10 cellular contexts compared by ENCODE assay signal in the genomic region with DNA sequence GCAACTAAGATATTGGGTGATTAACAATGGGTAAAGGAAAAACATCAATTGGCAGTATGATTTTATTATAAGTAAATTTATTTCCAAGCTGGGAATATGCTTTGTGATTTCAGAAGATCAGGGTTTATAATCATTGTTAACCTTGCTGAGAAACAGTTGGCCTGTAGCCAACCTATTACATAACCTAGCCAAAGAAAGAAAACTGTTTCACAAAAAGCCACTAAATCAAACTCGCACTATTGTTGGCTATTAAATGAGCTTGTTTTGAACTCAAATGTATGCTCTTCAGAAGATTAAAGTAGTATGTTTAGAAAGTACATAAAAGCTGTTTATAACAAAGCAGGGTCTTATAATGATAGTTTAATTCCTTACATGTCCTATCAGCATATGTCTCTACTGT.
DNase-seq lines count a peak whose midpoint lies in the region; ATAC-seq, FAIRE-seq and TF ChIP-seq lines count a peak whose summit lies in the region.
"Had no signal": no experiment of that assay in that cellular context is flagged by ENCODE, and none has a peak within 500 bp of the region (broad histone marks: within the 10 kb centered on the region; RNA-seq: fewer than 3 reads in every experiment).

No MANE protein-coding gene starts in this region.

- H4K20me1 ChIP-seq in GM23338 (replicated peaks; ENCODE audit: insufficient read depth): no peaks in the 10 kb centered on the region

- H3K27me3 Mint-ChIP-seq in brain: no peaks in the 10 kb centered on the region
- H3K27me3 Mint-ChIP-seq in T-helper 2 cell treated with Interferon-gamma antibody and Interleukin-4, amounts not matched to agents 5 μg/mL and 100 μg/mL, for 36 hours (ENCODE audit: low read depth): peaks cover 21% of the 10 kb centered on the region
- H3K27me3 Mint-ChIP-seq in GM23338 (ENCODE audit: insufficient read depth, low read depth, poor library complexity): no peaks in the 10 kb centered on the region

- peak overlapping the region in 3 of 5 experiments; percentile 29 to 83 (median 77) for H3K27ac Mint-ChIP-seq in brain
- H3K27ac Mint-ChIP-seq in T-helper 2 cell treated with Interferon-gamma antibody and Interleukin-4, amounts not matched to agents 5 μg/mL and 100 μg/mL, for 36 hours: no peak overlapping the region
- H3K27ac Mint-ChIP-seq in GM23338: no peak overlapping the region
- H3K27ac Mint-ChIP-seq: activated CD8-positive, alpha-beta T cell treated with anti-CD3 and anti-CD28 coated beads for 36 hours had no signal

- no peaks in the 10 kb centered on the region for H3K27me3 ChIP-seq in pancreas
- H3K27me3 ChIP-seq in gastroesophageal sphincter: no peaks in the 10 kb centered on the region
- no peaks in the 10 kb centered on the region for H3K27me3 ChIP-seq in GM23338 (ENCODE audit: insufficient read depth)

- no peaks in the 10 kb centered on the region for H3K9me2 ChIP-seq in GM23338 (ENCODE audit: insufficient read depth)

- H3K4me1 Mint-ChIP-seq in brain (peaks cover 84% of the 10 kb centered on the region), GM23338 (peaks cover 13% of the 10 kb centered on the region; the same call in 2 of the 3 replicates)
- H3K4me1 Mint-ChIP-seq in T-helper 2 cell treated with Interferon-gamma antibody and Interleukin-4, amounts not matched to agents 5 μg/mL and 100 μg/mL, for 36 hours (ENCODE audit: low read depth): no peaks in the 10 kb centered on the region

- TF ChIP-seq EP300 in gastroesophageal sphincter (IDR thresholded peaks at IDR 0.05): no peak

- peak overlapping the region in 1 of 4 donors; percentile 3 for H3K27ac ChIP-seq in pancreas
- peak overlapping the region in 1 of 4 donors; percentile 50 for H3K27ac ChIP-seq in gastroesophageal sphincter
- no peak overlapping the region for H3K27ac ChIP-seq in GM23338 (ENCODE audit: low read depth)

- H2AFZ ChIP-seq in GM23338: no peak overlapping the region

- H3K36me3 Mint-ChIP-seq in brain: no peaks in the 10 kb centered on the region
- H3K36me3 Mint-ChIP-seq in T-helper 2 cell treated with Interferon-gamma antibody and Interleukin-4, amounts not matched to agents 5 μg/mL and 100 μg/mL, for 36 hours (ENCODE audit: low read depth): no peaks in the 10 kb centered on the region
- H3K36me3 Mint-ChIP-seq in GM23338 (ENCODE audit: low read depth): no peaks in the 10 kb centered on the region

- H3K36me3 ChIP-seq in pancreas: no peaks in the 10 kb centered on the region
- no peaks in the 10 kb centered on the region for H3K36me3 ChIP-seq in gastroesophageal sphincter
- H3K36me3 ChIP-seq in GM23338 (ENCODE audit: insufficient read depth): no peaks in the 10 kb centered on the region

- H3K4me2 ChIP-seq in GM23338: no peak overlapping the region

- DNase-seq in NCI-H1694 treated with DMSO at 0.1 percent for 48 hours (lab: John Stamatoyannopoulos, UW) (peak; percentile 35), pancreas (peak in 1 of 6 donors; percentile 15), GM23338 (ENCODE audit: low spot score) (no peak), GM19239 (ENCODE audit: insufficient read length, low spot score) (no peak)
- no peak for DNase-seq in T-helper 2 cell treated with Interferon-gamma antibody and Interleukin-4, amounts not matched to agents 5 μg/mL and 100 μg/mL, for 36 hours (ENCODE audit: low spot score)
- DNase-seq: activated CD8-positive, alpha-beta T cell treated with anti-CD3 and anti-CD28 coated beads for 36 hours; effector CD8-positive, alpha-beta T cell had no signal

- H3F3A ChIP-seq in GM23338 (replicated peaks; ENCODE audit: low read depth): no peaks in the 10 kb centered on the region

- intact Hi-C loops in pancreas (cut with DNase I): no loop called here

- H3K79me2 ChIP-seq in GM23338 (replicated peaks; ENCODE audit: insufficient read depth): no peaks in the 10 kb centered on the region

- H3K9me3 ChIP-seq in pancreas (no peaks in the 10 kb centered on the region), gastroesophageal sphincter (no peaks in the 10 kb centered on the region)

- no peak overlapping the region for H3K4me3 ChIP-seq in pancreas
- H3K4me3 ChIP-seq in gastroesophageal sphincter: no peak overlapping the region
- no peak overlapping the region for H3K4me3 ChIP-seq in GM23338

- 3 to 8% methylated on average over 1 of the region's 1 CpG for WGBS in pancreas, 2 donors
- 26 to 36% methylated on average over 1 of the region's 1 CpG for WGBS in gastroesophageal sphincter (ENCODE audit: low coverage in 1 of 2), 2 donors

- peak; percentile 75 for FAIRE-seq in pancreas (lab: Jason Lieb, UNC)
- no peak for FAIRE-seq in GM19239 (lab: Jason Lieb, UNC)

- TF ChIP-seq POLR2A in GM18505 (IDR thresholded peaks at IDR 0.05; ENCODE audit: borderline replicate concordance, extremely low read depth, insufficient read depth, insufficient read length) (no peak), gastroesophageal sphincter (IDR thresholded peaks at IDR 0.05) (no peak)

- TF ChIP-seq CTCF in brain (conservative IDR thresholded peaks at IDR 0.05) (no peak), pancreas (IDR thresholded peaks at IDR 0.05) (no peak), gastroesophageal sphincter (IDR thresholded peaks at IDR 0.05) (no peak), GM23338 (conservative IDR thresholded peaks at IDR 0.05; ENCODE audit: low read depth in 2 of 2) (no peak)

- H3K4me1 ChIP-seq in pancreas: peaks cover 14 to 19% (median 14%) of the 10 kb centered on the region in 3 donors
- H3K4me1 ChIP-seq in gastroesophageal sphincter: peaks cover 13 to 51% (median 22%) of the 10 kb centered on the region in 3 donors
- H3K4me1 ChIP-seq in GM23338 (ENCODE audit: insufficient read depth): peaks cover 8% of the 10 kb centered on the region; the same call in 1 of the 2 replicates

- ATAC-seq in GM18505 (IDR thresholded peaks at IDR 0.05; ENCODE audit: unreplicated experiment): peak; percentile 20
- peak; percentile 53 to 70 (median 64) for ATAC-seq in pancreas
- ATAC-seq in gastroesophageal sphincter: no peak
- ATAC-seq in GM23338: no peak
- ATAC-seq: activated CD8-positive, alpha-beta T cell treated with anti-CD3 and anti-CD28 coated beads for 36 hours had no signal

- H3K9me3 Mint-ChIP-seq in brain: no peaks in the 10 kb centered on the region
- no peaks in the 10 kb centered on the region for H3K9me3 Mint-ChIP-seq in T-helper 2 cell treated with Interferon-gamma antibody and Interleukin-4, amounts not matched to agents 5 μg/mL and 100 μg/mL, for 36 hours
- H3K9me3 Mint-ChIP-seq in GM23338: no peaks in the 10 kb centered on the region
- H3K9me3 Mint-ChIP-seq: activated CD8-positive, alpha-beta T cell treated with anti-CD3 and anti-CD28 coated beads for 36 hours had no signal

- H3K4me3 Mint-ChIP-seq in brain (no peak overlapping the region), GM23338 (no peak overlapping the region)
- H3K4me3 Mint-ChIP-seq in T-helper 2 cell treated with Interferon-gamma antibody and Interleukin-4, amounts not matched to agents 5 μg/mL and 100 μg/mL, for 36 hours: no peak overlapping the region
- H3K4me3 Mint-ChIP-seq: activated CD8-positive, alpha-beta T cell treated with anti-CD3 and anti-CD28 coated beads for 36 hours had no signal

TF ChIP-seq in GM23338, 12 proteins besides CTCF, POLR2A, EP300 and RAD21 (continues in another document):
- TF ChIP-seq EZH2 (IDR thresholded peaks at IDR 0.05; ENCODE audit: low read depth, unreplicated experiment) (no peak), NANOG (IDR thresholded peaks at IDR 0.05; ENCODE audit: borderline replicate concordance) (no peak), EZH2phosphoT487 (IDR thresholded peaks at IDR 0.05; ENCODE audit: unreplicated experiment) (no peak), STAT1 (IDR thresholded peaks at IDR 0.05; ENCODE audit: unreplicated experiment) (no peak), CREB1 (CRISPR knock-in tag; IDR thresholded peaks at IDR 0.05; ENCODE audit: low read depth) (no peak)
- TF ChIP-seq, protein P1, sequence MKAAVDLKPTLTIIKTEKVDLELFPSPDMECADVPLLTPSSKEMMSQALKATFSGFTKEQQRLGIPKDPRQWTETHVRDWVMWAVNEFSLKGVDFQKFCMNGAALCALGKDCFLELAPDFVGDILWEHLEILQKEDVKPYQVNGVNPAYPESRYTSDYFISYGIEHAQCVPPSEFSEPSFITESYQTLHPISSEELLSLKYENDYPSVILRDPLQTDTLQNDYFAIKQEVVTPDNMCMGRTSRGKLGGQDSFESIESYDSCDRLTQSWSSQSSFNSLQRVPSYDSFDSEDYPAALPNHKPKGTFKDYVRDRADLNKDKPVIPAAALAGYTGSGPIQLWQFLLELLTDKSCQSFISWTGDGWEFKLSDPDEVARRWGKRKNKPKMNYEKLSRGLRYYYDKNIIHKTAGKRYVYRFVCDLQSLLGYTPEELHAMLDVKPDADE (IDR thresholded peaks at IDR 0.05): no peak
- TF ChIP-seq, protein P2, sequence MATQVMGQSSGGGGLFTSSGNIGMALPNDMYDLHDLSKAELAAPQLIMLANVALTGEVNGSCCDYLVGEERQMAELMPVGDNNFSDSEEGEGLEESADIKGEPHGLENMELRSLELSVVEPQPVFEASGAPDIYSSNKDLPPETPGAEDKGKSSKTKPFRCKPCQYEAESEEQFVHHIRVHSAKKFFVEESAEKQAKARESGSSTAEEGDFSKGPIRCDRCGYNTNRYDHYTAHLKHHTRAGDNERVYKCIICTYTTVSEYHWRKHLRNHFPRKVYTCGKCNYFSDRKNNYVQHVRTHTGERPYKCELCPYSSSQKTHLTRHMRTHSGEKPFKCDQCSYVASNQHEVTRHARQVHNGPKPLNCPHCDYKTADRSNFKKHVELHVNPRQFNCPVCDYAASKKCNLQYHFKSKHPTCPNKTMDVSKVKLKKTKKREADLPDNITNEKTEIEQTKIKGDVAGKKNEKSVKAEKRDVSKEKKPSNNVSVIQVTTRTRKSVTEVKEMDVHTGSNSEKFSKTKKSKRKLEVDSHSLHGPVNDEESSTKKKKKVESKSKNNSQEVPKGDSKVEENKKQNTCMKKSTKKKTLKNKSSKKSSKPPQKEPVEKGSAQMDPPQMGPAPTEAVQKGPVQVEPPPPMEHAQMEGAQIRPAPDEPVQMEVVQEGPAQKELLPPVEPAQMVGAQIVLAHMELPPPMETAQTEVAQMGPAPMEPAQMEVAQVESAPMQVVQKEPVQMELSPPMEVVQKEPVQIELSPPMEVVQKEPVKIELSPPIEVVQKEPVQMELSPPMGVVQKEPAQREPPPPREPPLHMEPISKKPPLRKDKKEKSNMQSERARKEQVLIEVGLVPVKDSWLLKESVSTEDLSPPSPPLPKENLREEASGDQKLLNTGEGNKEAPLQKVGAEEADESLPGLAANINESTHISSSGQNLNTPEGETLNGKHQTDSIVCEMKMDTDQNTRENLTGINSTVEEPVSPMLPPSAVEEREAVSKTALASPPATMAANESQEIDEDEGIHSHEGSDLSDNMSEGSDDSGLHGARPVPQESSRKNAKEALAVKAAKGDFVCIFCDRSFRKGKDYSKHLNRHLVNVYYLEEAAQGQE (IDR thresholded peaks at IDR 0.05; ENCODE audit: unreplicated experiment): no peak

Comparison
In these comparisons a context has a peak if more than half of its experiments do, and no peak if none do; other contexts are left out.
1. ATAC-seq: peak in GM18505 (single experiment) and pancreas (4 of 4); none in gastroesophageal sphincter (single experiment) and GM23338 (single experiment).
2. H3K27ac Mint-ChIP-seq: peak in brain (3 of 5); none in T-helper 2 cell treated with Interferon-gamma antibody and Interleukin-4, amounts not matched to agents 5 μg/mL and 100 μg/mL, for 36 hours (single experiment) and GM23338 (single experiment).